In the genomic region with DNA sequence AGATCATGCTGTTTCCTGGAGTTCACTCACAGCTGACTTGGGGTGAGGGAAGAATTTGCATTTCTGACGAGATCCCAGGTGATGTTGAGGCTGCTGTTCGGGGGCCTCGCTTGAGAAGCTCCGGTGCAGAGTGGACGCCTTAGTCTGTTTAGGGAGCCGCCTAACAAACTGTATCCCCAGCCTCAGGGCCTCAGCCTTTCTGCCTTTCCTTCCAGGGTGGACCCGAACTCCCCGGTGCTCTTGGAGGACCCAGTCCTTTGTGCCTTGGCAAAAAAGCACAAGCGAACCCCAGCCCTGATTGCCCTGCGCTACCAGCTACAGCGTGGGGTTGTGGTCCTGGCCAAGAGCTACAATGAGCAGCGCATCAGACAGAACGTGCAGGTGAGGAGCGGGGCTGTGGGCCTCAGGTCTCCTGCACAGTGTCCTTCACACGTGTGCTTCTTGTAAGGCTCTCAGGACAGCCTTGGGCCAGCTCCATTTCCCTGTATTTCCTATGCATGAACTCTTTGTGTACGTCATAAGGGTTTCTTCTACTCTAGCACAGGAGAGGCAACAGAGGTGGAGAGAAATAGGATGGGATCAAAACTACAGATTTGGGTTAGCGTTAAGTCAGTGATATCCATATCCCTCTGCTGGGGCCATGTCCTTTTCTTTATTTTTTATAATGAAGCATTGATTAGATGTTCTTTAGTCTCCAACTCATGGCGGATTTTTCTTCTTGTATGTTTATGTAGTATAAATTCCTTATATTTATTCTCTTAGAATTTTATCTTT, we compare ENCODE assay signal across 1 cellular context. TPM values are rescaled to one million over a fixed set of nuclear protein-coding genes. Genes with fewer than 3 reads are reported as not detected.
"Had no signal": no experiment of that assay in that cellular context is flagged by ENCODE, and none has a peak within 500 bp of the region (broad histone marks: within the 10 kb centered on the region; RNA-seq: fewer than 3 reads in every experiment).

No MANE protein-coding gene starts in this region.

RNA-seq across cellular contexts. Expression of a gene that starts 31.1 kb away (rescaled TPM):
- total RNA-seq: naive thymus-derived CD8-positive, alpha-beta T cell had no signal
- polyA plus RNA-seq: naive thymus-derived CD8-positive, alpha-beta T cell had no signal
